In genomic region chr12:116969615-116970575, GRCh38 we compare ENCODE assay signal across 1 cellular context.
TF ChIP-seq lines count a peak whose summit lies in the region.

No MANE protein-coding gene starts in this region.

TF ChIP-seq in SK-N-SH treated with all-trans-retinoic acid at 6 μM for 48 hours, 23 proteins besides CTCF, POLR2A, EP300 and RAD21 (continued from another document):
- peak; percentile 89 for TF ChIP-seq CREB5 (CRISPR knock-in tag; IDR thresholded peaks at IDR 0.05; ENCODE audit: low read depth)
- peak; percentile 98 for TF ChIP-seq TSHZ2 (CRISPR knock-in tag; IDR thresholded peaks at IDR 0.05)
- peak; percentile 95 for TF ChIP-seq TCF4 (CRISPR knock-in tag; IDR thresholded peaks at IDR 0.05; ENCODE audit: borderline replicate concordance)
- TF ChIP-seq ZFP30 (CRISPR knock-in tag; IDR thresholded peaks at IDR 0.05) = no peak
- 0 out of 2 replicates have a peak, but pooled peaks have one; percentile 26 for TF ChIP-seq ESRRG (CRISPR knock-in tag; IDR thresholded peaks at IDR 0.05)
- TF ChIP-seq POU6F1 (CRISPR knock-in tag; IDR thresholded peaks at IDR 0.05; ENCODE audit: borderline replicate concordance, low read depth) = no peak; the same call in 1 of the 2 replicates
